In genomic region chr15:73777741-73778140, GRCh38 we compare ENCODE assay signal across 23 cellular contexts. TPM values are rescaled to one million over a fixed set of nuclear protein-coding genes. Genes with fewer than 3 reads are reported as not detected.
"Had no signal": no experiment of that assay in that cellular context is flagged by ENCODE, and none has a peak within 500 bp of the region (broad histone marks: within the 10 kb centered on the region; RNA-seq: fewer than 3 reads in every experiment).

No MANE protein-coding gene starts in this region.

- ATAC-seq: activated CD8-positive, alpha-beta T cell treated with anti-CD3 and anti-CD28 coated beads for 36 hours; activated naive CD8-positive, alpha-beta T cell treated with anti-CD3 and anti-CD28 coated beads, Interleukin-2, amount 50 U/mL, for 24 hours; activated T-cell treated with anti-CD3 and anti-CD28 coated beads, Interleukin-2, amount 50 U/mL, for 4 hours; activated T-helper 17 cell treated with anti-CD3 and anti-CD28 coated beads, Interleukin-2, amount 50 U/mL, for 72 hours; heart right ventricle; right lobe of liver had no signal

- FAIRE-seq: colon had no signal

- H3K9me3 ChIP-seq: heart right ventricle, left ventricle myocardium inferior, right lobe of liver, testis, uterus had no signal

- H3K4me3 ChIP-seq: heart right ventricle, left ventricle myocardium inferior, lung, right lobe of liver, testis, uterus had no signal

- H3K36me3 ChIP-seq: heart right ventricle, left ventricle myocardium inferior, right lobe of liver, uterus had no signal

- H3K4me1 ChIP-seq: right lobe of liver, uterus had no signal

- H3K27ac ChIP-seq: heart right ventricle, left ventricle myocardium inferior, right lobe of liver, testis, uterus had no signal

- H3K27me3 ChIP-seq: heart right ventricle, right lobe of liver, testis, uterus had no signal

- DNase-seq: activated B cell treated with CpG ODN at 0.5 μM for 24 hours; activated CD4-positive, alpha-beta T cell treated with anti-CD3 and anti-CD28 coated beads, Interleukin-2, amount 50 U/mL, for 1 hour; activated CD8-positive, alpha-beta T cell treated with anti-CD3 and anti-CD28 coated beads for 36 hours; activated naive CD8-positive, alpha-beta T cell treated with anti-CD3 and anti-CD28 coated beads, Interleukin-2, amount 50 U/mL, for 24 hours; activated T-cell treated with anti-CD3 and anti-CD28 coated beads, Interleukin-2, amount 50 U/mL, for 4 hours; amygdala; dermis blood vessel endothelial cell; effector CD4-positive, alpha-beta T cell; foreskin fibroblast; heart right ventricle; kidney glomerular epithelial cell; left ventricle myocardium inferior; nephron progenitor cell; occipital lobe; right lobe of liver; stimulated activated CD4-positive, alpha-beta T cell treated with anti-CD3 and anti-CD28 coated beads, Interleukin-2, amount 100 ng/mL, for 48 hours; stimulated activated naive CD4-positive, alpha-beta T cell treated with Interleukin-2 at 50 U/mL for 16 hours; T-helper 2 cell; testis; uterus had no signal

RNA-seq across cellular contexts. Expression of gene INSYN1, which starts 24.6 kb away (rescaled TPM):
- total RNA-seq: activated B cell treated with CpG ODN at 0.5 μM for 24 hours; activated CD8-positive, alpha-beta T cell treated with anti-CD3 and anti-CD28 coated beads for 36 hours; activated T-cell treated with anti-CD3 and anti-CD28 coated beads, Interleukin-2, amount 50 U/mL, for 4 hours; activated T-helper 17 cell treated with anti-CD3 and anti-CD28 coated beads, Interleukin-2, amount 50 U/mL, for 72 hours; dermis blood vessel endothelial cell had no signal
